7 cellular contexts compared by ENCODE assay signal in the genomic region with DNA sequence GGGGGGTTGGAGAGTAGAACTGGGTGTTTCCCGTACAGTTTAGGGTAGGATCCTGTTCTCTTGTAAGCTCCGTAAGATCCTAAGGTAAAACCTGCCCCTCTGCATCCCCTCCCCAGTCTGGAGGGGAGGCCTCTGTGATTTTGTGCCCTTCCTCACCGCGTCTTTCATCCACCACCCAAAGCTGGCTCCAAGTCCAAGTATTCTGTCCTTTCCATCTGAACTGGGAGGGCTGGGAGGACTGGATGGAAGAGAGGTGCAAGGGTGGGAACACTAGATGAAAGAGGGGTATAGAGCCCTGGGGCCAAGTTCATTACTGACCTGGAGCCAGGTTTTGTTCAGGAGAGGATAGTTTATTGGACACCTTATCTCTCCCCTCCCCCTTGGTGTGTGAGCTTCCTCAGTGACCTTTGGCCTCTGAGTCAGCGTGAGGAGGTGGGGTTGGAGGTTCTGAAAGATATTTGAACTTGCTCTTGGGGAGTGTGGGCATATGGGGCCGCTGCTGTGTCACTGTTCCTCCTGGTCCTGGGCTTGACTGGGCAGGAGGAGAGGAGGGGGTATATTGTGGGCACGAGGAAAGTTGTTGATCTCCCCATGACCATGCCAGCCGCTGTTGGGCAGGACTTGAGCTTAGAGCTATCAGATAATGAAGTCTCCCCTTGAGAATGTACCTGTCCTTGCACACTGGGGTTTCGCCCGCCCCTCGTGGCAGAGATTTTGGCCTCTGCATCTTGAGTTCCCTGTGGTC. TPM values are rescaled to one million over a fixed set of nuclear protein-coding genes. Genes with fewer than 3 reads are reported as not detected.
DNase-seq lines count a peak whose midpoint lies in the region; ATAC-seq, FAIRE-seq and TF ChIP-seq lines count a peak whose summit lies in the region.

No MANE protein-coding gene starts in this region.

- H3K79me2 ChIP-seq in OCI-LY3 (ENCODE audit: low read length), result peaks cover 60% of the 10 kb centered on the region

- DNase-seq in GM19239 (ENCODE audit: insufficient read length, low spot score) (peak; percentile 55), activated T-helper 1 cell treated with Interleukin-2 at 50 U/mL for 16 hours (ENCODE audit: low read depth) (peak; percentile 51), fibroblast of villous mesenchyme (ENCODE audit: low read depth) (peak; percentile 90), ovary (peak; percentile 64 to 79 (median 71)), upper lobe of left lung (peak in 1 of 2 donors; percentile 93)

- ATAC-seq in upper lobe of left lung (ENCODE audit: low FRiP score in 2 of 2) (peak; percentile 13 to 47), HG03439 (IDR thresholded peaks at IDR 0.05; ENCODE audit: unreplicated experiment) (no peak)

- 14 to 16% (median 14%) methylated on average over 11 of the region's 11 CpGs for WGBS in ovary, 3 donors
- 16 to 21% methylated on average over 11 of the region's 11 CpGs for WGBS in upper lobe of left lung, 2 donors

- TF ChIP-seq POLR2A in ovary (IDR thresholded peaks at IDR 0.05) (no peak), upper lobe of left lung (IDR thresholded peaks at IDR 0.05) (peak in 2 of 4 donors; percentile 9 to 21)

- H4K20me1 ChIP-seq in OCI-LY3 (ENCODE audit: insufficient read depth, low read length), result peaks cover 49% of the 10 kb centered on the region

- intact Hi-C loops in ovary (cut with DNase I), result loop anchor here in 1 of 4 donors (10.0 kb wide), 1 partner anchor 283 kb away; the partner anchor contains the start of gene PLXDC1

- peaks cover 16% of the 10 kb centered on the region for H3K4me1 ChIP-seq in OCI-LY3 (ENCODE audit: low read length)
- peaks cover 36% of the 10 kb centered on the region for H3K4me1 ChIP-seq in ovary (ENCODE audit: insufficient read depth)
- peaks cover 52 to 69% (median 59%) of the 10 kb centered on the region in 4 donors for H3K4me1 ChIP-seq in upper lobe of left lung

- H3K9ac ChIP-seq in OCI-LY3 (ENCODE audit: low read length), result peak overlapping the region; percentile 89

- TF ChIP-seq CTCF in OCI-LY3 (IDR thresholded peaks at IDR 0.05; ENCODE audit: low read depth, low read length) (peak; percentile 30), fibroblast of villous mesenchyme (IDR thresholded peaks at IDR 0.05; ENCODE audit: insufficient read depth, low read depth, low read length) (peak; percentile 12), ovary (IDR thresholded peaks at IDR 0.05) (no peak), upper lobe of left lung (IDR thresholded peaks at IDR 0.05) (peak in 1 of 6 experiments; percentile 24)

- H3K27ac ChIP-seq in OCI-LY3 (ENCODE audit: low read length) (peak overlapping the region; percentile 96), ovary (no peak overlapping the region), upper lobe of left lung (peak overlapping the region; percentile 93 to 99 (median 98))

- TF ChIP-seq EP300 in ovary (IDR thresholded peaks at IDR 0.05), result no peak
- peak in 1 of 4 donors; percentile 23 for TF ChIP-seq EP300 in upper lobe of left lung (IDR thresholded peaks at IDR 0.05)

- peak overlapping the region; percentile 100 for H3K4me2 ChIP-seq in OCI-LY3 (ENCODE audit: low read length)

- H3K27me3 ChIP-seq in OCI-LY3 (ENCODE audit: low read depth, low read length) (no peaks in the 10 kb centered on the region), ovary (no peaks in the 10 kb centered on the region), upper lobe of left lung (no peaks in the 10 kb centered on the region)

- FAIRE-seq in GM19239 (lab: Jason Lieb, UNC), result peak; percentile 94

- peaks cover 6% of the 10 kb centered on the region for H3K36me3 ChIP-seq in OCI-LY3 (replicated peaks; ENCODE audit: low read depth, low read length)
- H3K36me3 ChIP-seq in ovary, result no peaks in the 10 kb centered on the region
- peaks cover 0 to 2% (median 0%) of the 10 kb centered on the region in 4 donors for H3K36me3 ChIP-seq in upper lobe of left lung

- H3K4me3 ChIP-seq in OCI-LY3 (ENCODE audit: low read length), result peak overlapping the region; percentile 99
- H3K4me3 ChIP-seq in fibroblast of villous mesenchyme (ENCODE audit: low read depth, low read length), result peak overlapping the region; percentile 100
- H3K4me3 ChIP-seq in ovary, result peak overlapping the region; percentile 95
- peak overlapping the region; percentile 78 to 99 (median 97) for H3K4me3 ChIP-seq in upper lobe of left lung

- no peak overlapping the region for H2AFZ ChIP-seq in OCI-LY3 (ENCODE audit: low read depth, low read length)

- H3K9me3 ChIP-seq in OCI-LY3 (ENCODE audit: insufficient read depth, low read length), result no peaks in the 10 kb centered on the region
- H3K9me3 ChIP-seq in ovary, result no peaks in the 10 kb centered on the region
- peaks cover 0 to 3% (median 0%) of the 10 kb centered on the region in 4 donors for H3K9me3 ChIP-seq in upper lobe of left lung

RNA-seq across cellular contexts. Expression of gene LASP1, which starts 1.6 kb away (rescaled TPM):
- 355 and 475 TPM in 2 replicates for total RNA-seq in fibroblast of villous mesenchyme
- total RNA-seq in ovary, result 100 to 1,000 TPM in 2 of 7 donors, 10 to 100 TPM in 5; 40.9 to 125 (median 95.0) TPM
- polyA plus RNA-seq in ovary, result 100 to 1,000 TPM in 1 of 2 donors, 10 to 100 TPM in 1; 57.2 to 138 TPM
- 100 to 1,000 TPM in 5 of 6 donors, 10 to 100 TPM in 1; 97.9 to 168 (median 149) TPM for total RNA-seq in upper lobe of left lung

RNA-seq across cellular contexts. Expression of gene RPL23, which starts 17.9 kb away (rescaled TPM):
- total RNA-seq in fibroblast of villous mesenchyme (1,013 and 1,112 TPM in 2 replicates), ovary (1,000 to 10,000 TPM; 2,982 to 5,219 (median 3,257) TPM), upper lobe of left lung (1,000 to 10,000 TPM in 4 of 6 donors, 100 to 1,000 TPM in 2; 542 to 1,288 (median 1,062) TPM)
- 1,000 to 10,000 TPM; 4,771 to 7,100 TPM for polyA plus RNA-seq in ovary

RNA-seq across cellular contexts. Expression of gene CWC25, which starts 46.3 kb away (rescaled TPM):
- total RNA-seq in fibroblast of villous mesenchyme, result 9.0 and 9.9 TPM in 2 replicates
- total RNA-seq in ovary, result 10 to 100 TPM; 16.4 to 21.6 (median 18.6) TPM
- 10 to 100 TPM; 16.9 to 25.2 TPM for polyA plus RNA-seq in ovary
- total RNA-seq in upper lobe of left lung, result 100 to 1,000 TPM in 1 of 6 donors, 10 to 100 TPM in 5; 21.3 to 118 (median 29.5) TPM

Comparison
In these comparisons a context has a peak if more than half of its experiments do, and no peak if none do; other contexts are left out.
1. H3K27ac ChIP-seq: peak in OCI-LY3 (single experiment) and upper lobe of left lung (4 of 4); none in ovary (0 of 2).
2. CTCF ChIP-seq: peak in OCI-LY3 (single experiment) and fibroblast of villous mesenchyme (single experiment); none in ovary (0 of 3).
3. Peak in every context shown above with its lines, with median percentiles within 50 percentile points of each other: H3K4me3 ChIP-seq.